Comparison of ENCODE assay signal across 9 cellular contexts in the genomic region with DNA sequence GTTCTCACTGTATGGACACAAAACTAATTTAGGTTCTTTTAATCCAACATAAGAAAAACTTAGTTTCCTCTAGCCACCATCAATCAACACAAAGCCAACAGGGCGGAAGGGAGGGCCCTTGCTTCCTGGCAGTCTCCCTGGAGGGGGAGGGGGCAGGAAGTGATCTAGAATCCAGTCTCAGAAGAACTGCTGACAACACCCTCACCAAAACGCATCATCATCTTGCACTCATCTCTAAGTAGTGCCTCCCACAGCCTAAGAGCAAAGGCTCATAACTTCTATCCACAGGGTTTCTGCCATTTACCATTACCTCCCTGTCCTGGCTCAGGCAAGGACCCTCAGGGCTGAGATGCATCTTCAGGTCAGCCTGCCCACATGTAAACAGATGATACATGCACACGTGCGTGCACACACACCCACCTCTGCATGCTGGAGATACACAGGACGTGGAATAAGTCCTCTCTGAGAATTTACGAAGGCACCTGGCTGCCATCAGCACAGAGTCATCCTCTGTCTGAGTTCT. TPM values are rescaled to one million over a fixed set of nuclear protein-coding genes. Genes with fewer than 3 reads are reported as not detected.
A peak's percentile ranks its signal among the peaks of the same experiment; 100 is the strongest.
DNase-seq lines count a peak whose midpoint lies in the region; ATAC-seq lines count a peak whose summit lies in the region.
"Had no signal": no experiment of that assay in that cellular context is flagged by ENCODE, and none has a peak within 500 bp of the region (broad histone marks: within the 10 kb centered on the region; RNA-seq: fewer than 3 reads in every experiment).

No MANE protein-coding gene starts in this region.

- no peaks in the 10 kb centered on the region for H3K9me3 Mint-ChIP-seq in immature natural killer cell
- no peaks in the 10 kb centered on the region for H3K9me3 Mint-ChIP-seq in stimulated activated naive CD8-positive, alpha-beta T cell treated with anti-CD3 and anti-CD28 coated beads, Interleukin-15, Interleukin-2, amounts not matched to agents 100 ng/mL and 50 ng/mL, for 24 hours

- H3K27ac Mint-ChIP-seq in immature natural killer cell, result peak overlapping the region; percentile 90 to 98 (median 96)
- peak overlapping the region; percentile 78 for H3K27ac Mint-ChIP-seq in stimulated activated naive CD8-positive, alpha-beta T cell treated with anti-CD3 and anti-CD28 coated beads, Interleukin-15, Interleukin-2, amounts not matched to agents 100 ng/mL and 50 ng/mL, for 24 hours

- H3K4me3 Mint-ChIP-seq in immature natural killer cell, result peak overlapping the region; percentile 56 to 81 (median 71)
- H3K4me3 Mint-ChIP-seq in stimulated activated naive CD8-positive, alpha-beta T cell treated with anti-CD3 and anti-CD28 coated beads, Interleukin-15, Interleukin-2, amounts not matched to agents 100 ng/mL and 50 ng/mL, for 24 hours, result peak overlapping the region; percentile 15

- no peak for ATAC-seq in GM18907 (IDR thresholded peaks at IDR 0.05; ENCODE audit: unreplicated experiment)

- H3K36me3 Mint-ChIP-seq in immature natural killer cell, result no peaks in the 10 kb centered on the region
- no peaks in the 10 kb centered on the region for H3K36me3 Mint-ChIP-seq in stimulated activated naive CD8-positive, alpha-beta T cell treated with anti-CD3 and anti-CD28 coated beads, Interleukin-15, Interleukin-2, amounts not matched to agents 100 ng/mL and 50 ng/mL, for 24 hours (ENCODE audit: low read depth)

- peak; percentile 20 for DNase-seq in NK-92 treated with Interleukin-12 subunit alpha and Interleukin-12 subunit beta, amount 100 ng/mL, for 24 hours (lab: John Stamatoyannopoulos, UW)
- DNase-seq in NK-92 (lab: John Stamatoyannopoulos, UW; ENCODE audit: unreplicated experiment) (no peak), immature natural killer cell (peak; percentile 72 to 80 (median 78)), SHP77 treated with DMSO at 0.1 percent for 48 hours (lab: John Stamatoyannopoulos, UW) (no peak), HUDEP-2 (lab: John Stamatoyannopoulos, UW; ENCODE audit: unreplicated experiment in 76 of 76) (no peak)
- peak; percentile 50 for DNase-seq in activated T-cell treated with anti-CD3 and anti-CD28 coated beads, Interleukin-2, amount 50 U/mL, for 1 hour
- DNase-seq: NCI-H1417 had no signal

- peaks cover 5 to 17% (median 16%) of the 10 kb centered on the region in 3 donors for H3K27me3 Mint-ChIP-seq in immature natural killer cell (ENCODE audit: low read depth in 3 of 3)
- H3K27me3 Mint-ChIP-seq in stimulated activated naive CD8-positive, alpha-beta T cell treated with anti-CD3 and anti-CD28 coated beads, Interleukin-15, Interleukin-2, amounts not matched to agents 100 ng/mL and 50 ng/mL, for 24 hours, result no peaks in the 10 kb centered on the region

- H3K4me1 Mint-ChIP-seq in immature natural killer cell, result peaks cover 96 to 100% of the 10 kb centered on the region in 2 donors
- H3K4me1 Mint-ChIP-seq in stimulated activated naive CD8-positive, alpha-beta T cell treated with anti-CD3 and anti-CD28 coated beads, Interleukin-15, Interleukin-2, amounts not matched to agents 100 ng/mL and 50 ng/mL, for 24 hours (ENCODE audit: low read depth), result peaks cover 51% of the 10 kb centered on the region

RNA-seq across cellular contexts. Expression of a gene that starts 20.5 kb away (rescaled TPM):
- 10 to 100 TPM in 2 of 3 donors, 1 to 10 TPM in 1; 9.8 to 24.1 (median 15.5) TPM for polyA plus RNA-seq in immature natural killer cell

Comparison
In these comparisons a context has a peak if more than half of its experiments do, and no peak if none do; other contexts are left out.
1. DNase-seq: peak in NK-92 treated with Interleukin-12 subunit alpha and Interleukin-12 subunit beta, amount 100 ng/mL, for 24 hours (single experiment), activated T-cell treated with anti-CD3 and anti-CD28 coated beads, Interleukin-2, amount 50 U/mL, for 1 hour (single experiment) and immature natural killer cell (3 of 3); none in NK-92 (single experiment), SHP77 treated with DMSO at 0.1 percent for 48 hours (single experiment) and HUDEP-2 (0 of 76).